ENCODE assay signal across 19 cellular contexts in genomic region chr7:105345003-105345402, GRCh38. TPM values are rescaled to one million over a fixed set of nuclear protein-coding genes. Genes with fewer than 3 reads are reported as not detected.
DNase-seq lines count a peak whose midpoint lies in the region; ATAC-seq and TF ChIP-seq lines count a peak whose summit lies in the region.
"Had no signal": no experiment of that assay in that cellular context is flagged by ENCODE, and none has a peak within 500 bp of the region (broad histone marks: within the 10 kb centered on the region; RNA-seq: fewer than 3 reads in every experiment).

No MANE protein-coding gene starts in this region.

- no peaks in the 10 kb centered on the region for H3K9me3 Mint-ChIP-seq in natural killer cell
- H3K9me3 Mint-ChIP-seq in natural killer cell treated with Interleukin-12 subunit alpha and Interleukin-12 subunit beta and Interleukin-15 and Interleukin-18, amount 100 ng/mL, for 72 hours, result no peaks in the 10 kb centered on the region
- H3K9me3 Mint-ChIP-seq in T-helper 2 cell treated with Interferon-gamma antibody and Interleukin-4, amounts not matched to agents 5 μg/mL and 100 μg/mL, for 36 hours, result no peaks in the 10 kb centered on the region
- no peaks in the 10 kb centered on the region for H3K9me3 Mint-ChIP-seq in effector memory CD8-positive, alpha-beta T cell

- DNase-seq in natural killer cell (no peak), germinal center (ENCODE audit: low spot score) (no peak), NK-92 (lab: John Stamatoyannopoulos, UW; ENCODE audit: unreplicated experiment) (no peak)
- DNase-seq in natural killer cell treated with Interleukin-12 subunit alpha and Interleukin-12 subunit beta and Interleukin-15 and Interleukin-18, amount 100 ng/mL, for 72 hours (ENCODE audit: low spot score), result no peak
- DNase-seq in T-helper 2 cell treated with Interferon-gamma antibody and Interleukin-4, amounts not matched to agents 5 μg/mL and 100 μg/mL, for 36 hours (ENCODE audit: low spot score), result no peak
- DNase-seq in effector memory CD8-positive, alpha-beta T cell, result no peak
- DNase-seq: activated CD8-positive, alpha-beta memory T cell treated with anti-CD3 and anti-CD28 coated beads, Interleukin-2, amount 50 U/mL, for 4 hours; caudate nucleus; effector memory CD4-positive, alpha-beta T cell; glutamatergic neuron; left ventricle myocardium superior; NCI-H2029 treated with DMSO at 0.1 percent for 48 hours; NCI-H510A treated with DMSO at 0.1 percent for 48 hours; pancreas; right lobe of liver; SHP77; WERI-Rb-1 had no signal

- ATAC-seq in natural killer cell, result no peak
- ATAC-seq in natural killer cell treated with Interleukin-12 subunit alpha and Interleukin-12 subunit beta and Interleukin-15 and Interleukin-18, amount 100 ng/mL, for 72 hours, result no peak
- no peak for ATAC-seq in effector memory CD8-positive, alpha-beta T cell (replicated peaks)
- ATAC-seq in HG02759 (IDR thresholded peaks at IDR 0.05; ENCODE audit: unreplicated experiment), result no peak
- ATAC-seq: HCT116, right lobe of liver had no signal

- H3K4me3 Mint-ChIP-seq in natural killer cell, result no peak overlapping the region
- H3K4me3 Mint-ChIP-seq in natural killer cell treated with Interleukin-12 subunit alpha and Interleukin-12 subunit beta and Interleukin-15 and Interleukin-18, amount 100 ng/mL, for 72 hours, result no peak overlapping the region
- peak overlapping the region; percentile 10 for H3K4me3 Mint-ChIP-seq in T-helper 2 cell treated with Interferon-gamma antibody and Interleukin-4, amounts not matched to agents 5 μg/mL and 100 μg/mL, for 36 hours
- H3K4me3 Mint-ChIP-seq in effector memory CD8-positive, alpha-beta T cell, result peak overlapping the region in 1 of 2 donors; percentile 4

- H3K27ac Mint-ChIP-seq in natural killer cell, result peak overlapping the region; percentile 52 to 80
- peak overlapping the region in 1 of 2 donors; percentile 15 for H3K27ac Mint-ChIP-seq in natural killer cell treated with Interleukin-12 subunit alpha and Interleukin-12 subunit beta and Interleukin-15 and Interleukin-18, amount 100 ng/mL, for 72 hours
- H3K27ac Mint-ChIP-seq in T-helper 2 cell treated with Interferon-gamma antibody and Interleukin-4, amounts not matched to agents 5 μg/mL and 100 μg/mL, for 36 hours, result peak overlapping the region; percentile 6
- peak overlapping the region; percentile 66 for H3K27ac Mint-ChIP-seq in effector memory CD8-positive, alpha-beta T cell

- no peaks in the 10 kb centered on the region for H3K27me3 Mint-ChIP-seq in natural killer cell (ENCODE audit: low read depth in 2 of 2)
- H3K27me3 Mint-ChIP-seq in natural killer cell treated with Interleukin-12 subunit alpha and Interleukin-12 subunit beta and Interleukin-15 and Interleukin-18, amount 100 ng/mL, for 72 hours, result no peaks in the 10 kb centered on the region
- no peaks in the 10 kb centered on the region for H3K27me3 Mint-ChIP-seq in T-helper 2 cell treated with Interferon-gamma antibody and Interleukin-4, amounts not matched to agents 5 μg/mL and 100 μg/mL, for 36 hours (ENCODE audit: low read depth)
- H3K27me3 Mint-ChIP-seq in effector memory CD8-positive, alpha-beta T cell, result no peaks in the 10 kb centered on the region

- H3K36me3 Mint-ChIP-seq in natural killer cell, result no peaks in the 10 kb centered on the region
- no peaks in the 10 kb centered on the region for H3K36me3 Mint-ChIP-seq in natural killer cell treated with Interleukin-12 subunit alpha and Interleukin-12 subunit beta and Interleukin-15 and Interleukin-18, amount 100 ng/mL, for 72 hours
- no peaks in the 10 kb centered on the region for H3K36me3 Mint-ChIP-seq in T-helper 2 cell treated with Interferon-gamma antibody and Interleukin-4, amounts not matched to agents 5 μg/mL and 100 μg/mL, for 36 hours (ENCODE audit: low read depth)
- peaks cover 8% of the 10 kb centered on the region for H3K36me3 Mint-ChIP-seq in effector memory CD8-positive, alpha-beta T cell (ENCODE audit: insufficient read depth)

- intact Hi-C loops in natural killer cell (cut with micrococcal nuclease), result loop anchor here (5.0 to 10.0 kb wide), 2 partner anchors 48 to 330 kb away; partner anchors contain the start of gene KMT2E

- TF ChIP-seq CTCF in natural killer cell (IDR thresholded peaks at IDR 0.05), result no peak

- peaks cover 39 to 53% of the 10 kb centered on the region in 2 donors for H3K4me1 Mint-ChIP-seq in natural killer cell
- peaks cover 26 to 35% of the 10 kb centered on the region in 2 donors for H3K4me1 Mint-ChIP-seq in natural killer cell treated with Interleukin-12 subunit alpha and Interleukin-12 subunit beta and Interleukin-15 and Interleukin-18, amount 100 ng/mL, for 72 hours (ENCODE audit: low read depth in 2 of 2)
- H3K4me1 Mint-ChIP-seq in T-helper 2 cell treated with Interferon-gamma antibody and Interleukin-4, amounts not matched to agents 5 μg/mL and 100 μg/mL, for 36 hours (ENCODE audit: low read depth), result peaks cover 41% of the 10 kb centered on the region
- peaks cover 28 to 52% of the 10 kb centered on the region in 2 donors for H3K4me1 Mint-ChIP-seq in effector memory CD8-positive, alpha-beta T cell (ENCODE audit: low read depth in 2 of 2)

RNA-seq across cellular contexts. Expression of gene SRPK2, which starts 43.7 kb away (rescaled TPM):
- 100 to 1,000 TPM; 103 to 121 (median 108) TPM for total RNA-seq in natural killer cell
- 10 to 100 TPM; 39.1 to 47.3 TPM for total RNA-seq in natural killer cell treated with Interleukin-12 subunit alpha and Interleukin-12 subunit beta and Interleukin-15 and Interleukin-18, amount 100 ng/mL, for 72 hours
